Comparison of ENCODE assay signal across 30 cellular contexts in genomic region chr5:9380108-9380507, GRCh38.
A peak's percentile ranks its signal among the peaks of the same experiment; 100 is the strongest.
DNase-seq lines count a peak whose midpoint lies in the region; ATAC-seq, FAIRE-seq and TF ChIP-seq lines count a peak whose summit lies in the region.
"Had no signal": no experiment of that assay in that cellular context is flagged by ENCODE, and none has a peak within 500 bp of the region (broad histone marks: within the 10 kb centered on the region; RNA-seq: fewer than 3 reads in every experiment).

No MANE protein-coding gene starts in this region.

- H3K9me3 ChIP-seq in astrocyte (ENCODE audit: insufficient read depth, low read depth, low read length) (no peaks in the 10 kb centered on the region), upper lobe of right lung (no peaks in the 10 kb centered on the region)
- H3K9me3 ChIP-seq: ascending aorta had no signal

- no peak for TF ChIP-seq CTCF in astrocyte (IDR thresholded peaks at IDR 0.05; ENCODE audit: insufficient read depth, low read depth, low read length)
- TF ChIP-seq CTCF in foreskin keratinocyte (conservative IDR thresholded peaks at IDR 0.05): no peak
- TF ChIP-seq CTCF in upper lobe of right lung (IDR thresholded peaks at IDR 0.05): no peak

- intact Hi-C loops in upper lobe of right lung (cut with DNase I): no loop called here

- H3K4me3 ChIP-seq in astrocyte (ENCODE audit: insufficient read depth, low read depth, low read length): no peak overlapping the region
- no peak overlapping the region for H3K4me3 ChIP-seq in upper lobe of right lung
- H3K4me3 ChIP-seq: ascending aorta, neural progenitor cell had no signal

- peak; percentile 38 for DNase-seq in HTR-8/SVneo (ENCODE audit: insufficient read length, low spot score)
- DNase-seq in astrocyte (ENCODE audit: low read depth): peak; percentile 76
- DNase-seq in foreskin keratinocyte: peak; percentile 52 to 74
- no peak for DNase-seq in upper lobe of right lung
- DNase-seq in erythroblast (lab: John Stamatoyannopoulos, UW): no peak
- DNase-seq in kidney tubule cell (ENCODE audit: low spot score): no peak
- no peak for DNase-seq in NCI-H774 (lab: John Stamatoyannopoulos, UW)
- DNase-seq: activated CD4-positive, alpha-beta memory T cell treated with anti-CD3 and anti-CD28 coated beads, Interleukin-2, amount 10 ng/mL, durations not matched to agents 7 days and 5 days; activated CD4-positive, CD25-positive, alpha-beta regulatory T cell treated with anti-CD3 and anti-CD28 coated beads, Interleukin-2, amount 50 U/mL, for 72 hours; DMS79 treated with DMSO at 0.1 percent for 48 hours; head of caudate nucleus; kidney glomerular epithelial cell; MM.1S; NCI-H2029; NCI-H526 treated with DMSO at 0.1 percent for 48 hours; posterior cingulate gyrus; stimulated activated CD4-positive, alpha-beta T cell treated with anti-CD3 and anti-CD28 coated beads, Interleukin-4, amount 100 ng/mL, for 4 hours; substantia nigra had no signal

- H3K9me3 Mint-ChIP-seq in astrocyte (ENCODE audit: unreplicated experiment): peaks cover 2% of the 10 kb centered on the region
- H3K9me3 Mint-ChIP-seq: neural progenitor cell had no signal

- H3K36me3 Mint-ChIP-seq in astrocyte (ENCODE audit: low read depth, unreplicated experiment): peaks cover 7% of the 10 kb centered on the region
- H3K36me3 Mint-ChIP-seq: activated naive CD8-positive, alpha-beta T cell; stimulated activated memory B cell treated with anti-CD40 and anti-IgM and Interleukin-4, amounts not matched to agents 10 μg/mL and 1 μg/mL and 100 μg/mL, for 72 hours had no signal

- H3K27me3 ChIP-seq in astrocyte (ENCODE audit: insufficient read depth, low read length): no peaks in the 10 kb centered on the region
- H3K27me3 ChIP-seq in foreskin keratinocyte: no peaks in the 10 kb centered on the region
- no peaks in the 10 kb centered on the region for H3K27me3 ChIP-seq in upper lobe of right lung
- H3K27me3 ChIP-seq: ascending aorta, neural progenitor cell had no signal

- no peak overlapping the region for H3K4me3 Mint-ChIP-seq in astrocyte (ENCODE audit: unreplicated experiment)
- H3K4me3 Mint-ChIP-seq: activated CD4-positive, alpha-beta memory T cell treated with anti-CD3 and anti-CD28 coated beads, Interleukin-2, amount 10 ng/mL, durations not matched to agents 7 days and 5 days; activated naive CD8-positive, alpha-beta T cell; central memory CD8-positive, alpha-beta T cell; neural progenitor cell; stimulated activated memory B cell treated with anti-CD40 and anti-IgM and Interleukin-4, amounts not matched to agents 10 μg/mL and 1 μg/mL and 100 μg/mL, for 72 hours; T-helper 1 cell treated with Interleukin-12 subunit alpha and Interleukin-12 subunit beta and Interleukin-4 antibody, amounts not matched to agents 30 μg/mL and 1 μg/mL, for 36 hours had no signal

- TF ChIP-seq POLR2A in erythroblast (IDR thresholded peaks at IDR 0.05; ENCODE audit: low read length): no peak

- H3K79me2 ChIP-seq in astrocyte (ENCODE audit: insufficient read depth, low read length): no peaks in the 10 kb centered on the region

- H4K20me1 ChIP-seq in astrocyte (ENCODE audit: insufficient read depth, low read length): no peaks in the 10 kb centered on the region

- ATAC-seq in foreskin keratinocyte (no peak), upper lobe of right lung (peak; percentile 61), GM21786 (IDR thresholded peaks at IDR 0.05; ENCODE audit: unreplicated experiment) (no peak)
- ATAC-seq: sciatic nerve; stimulated activated memory B cell treated with anti-CD40 and anti-IgM and Interleukin-4, amounts not matched to agents 10 μg/mL and 1 μg/mL and 100 μg/mL, for 72 hours had no signal

- H3K27ac ChIP-seq in astrocyte (ENCODE audit: low read depth, low read length) (no peak overlapping the region), foreskin keratinocyte (no peak overlapping the region), upper lobe of right lung (no peak overlapping the region)
- H3K27ac ChIP-seq: ascending aorta, C4-2B, neural progenitor cell had no signal

- no peak overlapping the region for H3K27ac Mint-ChIP-seq in astrocyte (ENCODE audit: unreplicated experiment)
- H3K27ac Mint-ChIP-seq: activated CD4-positive, alpha-beta memory T cell treated with anti-CD3 and anti-CD28 coated beads, Interleukin-2, amount 10 ng/mL, durations not matched to agents 7 days and 5 days; activated naive CD8-positive, alpha-beta T cell; activated T-helper 2 cell treated with anti-CD3 and anti-CD28 coated beads, Interferon-gamma antibody, Interleukin-2, Interleukin-4, amounts not matched to agents 10 μg/mL and 5 μg/mL and 100 μg/mL, durations not matched to agents 14 hours and 24 hours and 36 hours; neural progenitor cell; stimulated activated memory B cell treated with anti-CD40 and anti-IgM and Interleukin-4, amounts not matched to agents 10 μg/mL and 1 μg/mL and 100 μg/mL, for 72 hours; T-helper 1 cell treated with Interleukin-12 subunit alpha and Interleukin-12 subunit beta and Interleukin-4 antibody, amounts not matched to agents 30 μg/mL and 1 μg/mL, for 36 hours had no signal

- H3K4me1 Mint-ChIP-seq in astrocyte (ENCODE audit: low read depth, unreplicated experiment): peaks cover 2% of the 10 kb centered on the region
- H3K4me1 Mint-ChIP-seq: central memory CD8-positive, alpha-beta T cell; neural progenitor cell; stimulated activated memory B cell treated with anti-CD40 and anti-IgM and Interleukin-4, amounts not matched to agents 10 μg/mL and 1 μg/mL and 100 μg/mL, for 72 hours had no signal

- no peak overlapping the region for H3K9ac ChIP-seq in astrocyte (ENCODE audit: low read length)
- H3K9ac ChIP-seq: neural progenitor cell had no signal

- H3K36me3 ChIP-seq in astrocyte (ENCODE audit: insufficient read depth, low read length) (no peaks in the 10 kb centered on the region), upper lobe of right lung (no peaks in the 10 kb centered on the region)
- H3K36me3 ChIP-seq: neural progenitor cell had no signal

- H3K27me3 Mint-ChIP-seq in astrocyte (ENCODE audit: low read depth, unreplicated experiment): no peaks in the 10 kb centered on the region
- H3K27me3 Mint-ChIP-seq: activated CD4-positive, alpha-beta memory T cell treated with anti-CD3 and anti-CD28 coated beads, Interleukin-2, amount 10 ng/mL, durations not matched to agents 7 days and 5 days; activated naive CD8-positive, alpha-beta T cell; central memory CD8-positive, alpha-beta T cell; stimulated activated memory B cell treated with anti-CD40 and anti-IgM and Interleukin-4, amounts not matched to agents 10 μg/mL and 1 μg/mL and 100 μg/mL, for 72 hours had no signal

- no peak overlapping the region for H3K4me2 ChIP-seq in astrocyte (ENCODE audit: low read length)
- H3K4me2 ChIP-seq: neural progenitor cell had no signal

- no peaks in the 10 kb centered on the region for H3K4me1 ChIP-seq in astrocyte (ENCODE audit: insufficient read depth, low read length)
- no peaks in the 10 kb centered on the region for H3K4me1 ChIP-seq in foreskin keratinocyte
- no peaks in the 10 kb centered on the region for H3K4me1 ChIP-seq in upper lobe of right lung
- H3K4me1 ChIP-seq: ascending aorta, neural progenitor cell had no signal

- FAIRE-seq in HTR-8/SVneo (lab: Jason Lieb, UNC) (no peak), astrocyte (lab: Jason Lieb, UNC) (no peak)
- FAIRE-seq: endometrium, TTC549 had no signal

- no peak overlapping the region for H2AFZ ChIP-seq in astrocyte (ENCODE audit: low read depth, low read length)
- H2AFZ ChIP-seq: neural progenitor cell had no signal

Comparison
In these comparisons a context has a peak if more than half of its experiments do, and no peak if none do; other contexts are left out.
1. DNase-seq: peak in HTR-8/SVneo (single experiment), astrocyte (single experiment) and foreskin keratinocyte (2 of 2); none in upper lobe of right lung (single experiment), erythroblast (0 of 2), kidney tubule cell (single experiment) and NCI-H774 (single experiment).